Comparison of ENCODE assay signal across 8 cellular contexts in genomic region chr20:62791301-62792181, GRCh38. TPM values are rescaled to one million over a fixed set of nuclear protein-coding genes. Genes with fewer than 3 reads are reported as not detected.
A peak's percentile ranks its signal among the peaks of the same experiment; 100 is the strongest.
DNase-seq lines count a peak whose midpoint lies in the region; ATAC-seq lines count a peak whose summit lies in the region.

No MANE protein-coding gene starts in this region.

- H3K4me1 Mint-ChIP-seq in CD4-positive, alpha-beta memory T cell: peaks cover 4 to 45% (median 17%) of the 10 kb centered on the region in 4 donors

- peaks cover 0 to 7% of the 10 kb centered on the region in 2 donors for H3K36me3 Mint-ChIP-seq in CD4-positive, alpha-beta memory T cell

- peak; percentile 58 to 70 (median 68) for DNase-seq in CD4-positive, alpha-beta memory T cell
- peak in 71 of 76 experiments; percentile 34 to 87 (median 71) for DNase-seq in HUDEP-2 (lab: John Stamatoyannopoulos, UW; ENCODE audit: unreplicated experiment in 76 of 76)
- DNase-seq in NCI-H82 treated with DMSO at 0.1 percent for 48 hours (lab: John Stamatoyannopoulos, UW; ENCODE audit: unreplicated experiment): peak; percentile 85
- DNase-seq in activated CD4-positive, alpha-beta T cell treated with anti-CD3 and anti-CD28 coated beads, Interleukin-2, amount 50 U/mL, for 4 hours: peak; percentile 63 to 66
- peak; percentile 91 for DNase-seq in ecto neural progenitor cell (ENCODE audit: low spot score)
- DNase-seq in lung microvascular endothelial cell (ENCODE audit: low read depth in 2 of 2): peak; percentile 93
- DNase-seq in stimulated activated CD8-positive, alpha-beta memory T cell treated with anti-CD3 and anti-CD28 coated beads, Interleukin-15, amount 100 ng/mL, for 48 hours (ENCODE audit: low read depth in 2 of 2): peak; percentile 61 to 62

- no peak overlapping the region for H3K27ac ChIP-seq in CD4-positive, alpha-beta memory T cell (ENCODE audit: low read depth, low read length)

- H3K27me3 ChIP-seq in CD4-positive, alpha-beta memory T cell (ENCODE audit: insufficient read depth, low read length): no peaks in the 10 kb centered on the region

- intact Hi-C loops in CD4-positive, alpha-beta memory T cell (cut with micrococcal nuclease): loop anchor here (1.0 to 10.0 kb wide), 6 partner anchors 52 to 407 kb away; partner anchors contain the start of genes BHLHE23 and RPS21

- peaks cover 22% of the 10 kb centered on the region for H3K4me1 ChIP-seq in CD4-positive, alpha-beta memory T cell (ENCODE audit: insufficient read depth, low read length)

- CTCF ChIA-PET in CD4-positive, alpha-beta memory T cell (lab: Charles Lee; ENCODE audit: partially characterized antibody): interaction anchor here (1.0 to 2.7 kb wide), 15 partner anchors 9 to 297 kb away, joined by 3 to 20 read pairs (median 5); partner anchors contain the start of gene OGFR

- POLR2A ChIA-PET in CD4-positive, alpha-beta memory T cell (lab: Charles Lee; ENCODE audit: partially characterized antibody): interaction anchor here (0.9 to 6.2 kb wide), 4 partner anchors 13 to 149 kb away, joined by 3 to 86 read pairs (median 7); partner anchors contain the start of gene OGFR

- H3K27me3 Mint-ChIP-seq in CD4-positive, alpha-beta memory T cell: no peaks in the 10 kb centered on the region

- H3K4me3 ChIP-seq in CD4-positive, alpha-beta memory T cell (ENCODE audit: low read length in 2 of 2): no peak overlapping the region

- H3K27ac Mint-ChIP-seq in CD4-positive, alpha-beta memory T cell: peak overlapping the region; percentile 83 to 98 (median 91)

- H3K4me3 Mint-ChIP-seq in CD4-positive, alpha-beta memory T cell: peak overlapping the region in 5 of 8 donors; percentile 38 to 82 (median 48)

- H3K9me3 Mint-ChIP-seq in CD4-positive, alpha-beta memory T cell: peaks cover 0 to 2% (median 0%) of the 10 kb centered on the region in 8 donors

- no peaks in the 10 kb centered on the region for H3K9me3 ChIP-seq in CD4-positive, alpha-beta memory T cell (ENCODE audit: control insufficient read depth in 1 of 2, low read length in 2 of 2)

- no peaks in the 10 kb centered on the region for H3K36me3 ChIP-seq in CD4-positive, alpha-beta memory T cell (ENCODE audit: insufficient read depth, low read length)

- ATAC-seq in GM18858 (IDR thresholded peaks at IDR 0.05; ENCODE audit: unreplicated experiment): no peak

RNA-seq across cellular contexts. Expression of gene MRGBP, which starts 4.7 kb away (rescaled TPM):
- total RNA-seq in CD4-positive, alpha-beta memory T cell: 10 to 100 TPM in 1 of 2 experiments, 1 to 10 TPM in 1; 9.7 to 11.0 TPM
- 10 to 100 TPM in 1 of 2 donors, 1 to 10 TPM in 1; 6.8 to 10.9 TPM for polyA plus RNA-seq in CD4-positive, alpha-beta memory T cell
- 12.4 and 12.7 TPM in 2 replicates for total RNA-seq in lung microvascular endothelial cell

RNA-seq across cellular contexts. Expression of gene OGFR, which starts 13.1 kb away (rescaled TPM):
- total RNA-seq in CD4-positive, alpha-beta memory T cell: 10 to 100 TPM; 73.6 to 75.9 TPM
- 10 to 100 TPM; 13.8 to 65.3 TPM for polyA plus RNA-seq in CD4-positive, alpha-beta memory T cell
- total RNA-seq in lung microvascular endothelial cell: 19.2 and 23.0 TPM in 2 replicates

RNA-seq across cellular contexts. Expression of gene COL9A3, which starts 25.3 kb away (rescaled TPM):
- not detected for total RNA-seq in CD4-positive, alpha-beta memory T cell
- polyA plus RNA-seq in CD4-positive, alpha-beta memory T cell: under 1 TPM in 1 of 2 donors, not detected in 1; 0.41 TPM
- 0.44 and 0.99 TPM in 2 replicates for total RNA-seq in lung microvascular endothelial cell
